In genomic region chr12:48183091-48183875, GRCh38 we compare ENCODE assay signal across 8 cellular contexts. TPM values are rescaled to one million over a fixed set of nuclear protein-coding genes. Genes with fewer than 3 reads are reported as not detected.
DNase-seq lines count a peak whose midpoint lies in the region; ATAC-seq, FAIRE-seq and TF ChIP-seq lines count a peak whose summit lies in the region.

Gene CCDC184 (plus strand): TSS chr12:48183644. CDS start chr12:48184123, 479 bp downstream.

- no peaks in the 10 kb centered on the region for H3K36me3 ChIP-seq in ES-I3 (ENCODE audit: insufficient read depth, low read length)
- no peaks in the 10 kb centered on the region for H3K36me3 ChIP-seq in HAP-1 (replicated peaks)
- H3K36me3 ChIP-seq in astrocyte (ENCODE audit: insufficient read depth, low read length) = no peaks in the 10 kb centered on the region
- no peaks in the 10 kb centered on the region for H3K36me3 ChIP-seq in hepatocyte (replicated peaks; ENCODE audit: insufficient read depth, low read depth)
- H3K36me3 ChIP-seq in rectal smooth muscle tissue (ENCODE audit: control insufficient read depth, insufficient read depth, low read length) = no peaks in the 10 kb centered on the region

- TF ChIP-seq CTCF in NB4 (IDR thresholded peaks at IDR 0.05; ENCODE audit: low read depth, low read length) (peak; percentile 16), astrocyte (IDR thresholded peaks at IDR 0.05; ENCODE audit: insufficient read depth, low read depth, low read length) (no peak), hepatocyte (IDR thresholded peaks at IDR 0.05; ENCODE audit: poor library complexity) (peak; percentile 52)

- DNase-seq in HAP-1 (ENCODE audit: low spot score in 2 of 2) = peak; percentile 83 to 92
- peak; percentile 26 for DNase-seq in NB4 (ENCODE audit: low read depth)
- peak; percentile 67 for DNase-seq in T-helper 2 cell treated with Interferon-gamma antibody and Interleukin-4, amounts not matched to agents 5 μg/mL and 100 μg/mL, for 36 hours (ENCODE audit: low spot score)
- DNase-seq in astrocyte (ENCODE audit: low read depth) = peak; percentile 68
- DNase-seq in hepatocyte (ENCODE audit: low spot score) = peak; percentile 78

- H3K27ac ChIP-seq in astrocyte (ENCODE audit: low read depth, low read length) = no peak within 1 kb of the TSS
- peak within 1 kb of the TSS; percentile 54 for H3K27ac ChIP-seq in hepatocyte
- H3K27ac ChIP-seq in rectal smooth muscle tissue (ENCODE audit: low read depth, low read length) = no peak within 1 kb of the TSS

- no peaks in the 10 kb centered on the region for H3K36me3 Mint-ChIP-seq in T-helper 2 cell treated with Interferon-gamma antibody and Interleukin-4, amounts not matched to agents 5 μg/mL and 100 μg/mL, for 36 hours (ENCODE audit: low read depth)
- H3K36me3 Mint-ChIP-seq in astrocyte (ENCODE audit: low read depth, unreplicated experiment) = no peaks in the 10 kb centered on the region

- H3K4me3 Mint-ChIP-seq in T-helper 2 cell treated with Interferon-gamma antibody and Interleukin-4, amounts not matched to agents 5 μg/mL and 100 μg/mL, for 36 hours = peak within 1 kb of the TSS; percentile 91
- H3K4me3 Mint-ChIP-seq in astrocyte (ENCODE audit: unreplicated experiment) = peak within 1 kb of the TSS; percentile 92

- no peak for TF ChIP-seq POLR2A in NB4 (IDR thresholded peaks at IDR 0.05; ENCODE audit: extremely low read depth, insufficient read length)

- H3K4me1 Mint-ChIP-seq in T-helper 2 cell treated with Interferon-gamma antibody and Interleukin-4, amounts not matched to agents 5 μg/mL and 100 μg/mL, for 36 hours (ENCODE audit: low read depth) = peaks cover 12% of the 10 kb centered on the region
- H3K4me1 Mint-ChIP-seq in astrocyte (ENCODE audit: low read depth, unreplicated experiment) = peaks cover 4% of the 10 kb centered on the region

- peak within 1 kb of the TSS; percentile 65 for H3K27ac Mint-ChIP-seq in T-helper 2 cell treated with Interferon-gamma antibody and Interleukin-4, amounts not matched to agents 5 μg/mL and 100 μg/mL, for 36 hours
- H3K27ac Mint-ChIP-seq in astrocyte (ENCODE audit: unreplicated experiment) = peak within 1 kb of the TSS; percentile 73

- H3K27me3 Mint-ChIP-seq in T-helper 2 cell treated with Interferon-gamma antibody and Interleukin-4, amounts not matched to agents 5 μg/mL and 100 μg/mL, for 36 hours (ENCODE audit: low read depth) = peaks cover 62% of the 10 kb centered on the region
- peaks cover 56% of the 10 kb centered on the region for H3K27me3 Mint-ChIP-seq in astrocyte (ENCODE audit: low read depth, unreplicated experiment)

- H3K9ac ChIP-seq in ES-I3 (ENCODE audit: low read depth, low read length) = peak within 1 kb of the TSS; percentile 49
- H3K9ac ChIP-seq in astrocyte (ENCODE audit: low read length) = peak within 1 kb of the TSS; percentile 69
- H3K9ac ChIP-seq in rectal smooth muscle tissue (ENCODE audit: low read length) = no peak within 1 kb of the TSS

- ATAC-seq in GM18520 (IDR thresholded peaks at IDR 0.05; ENCODE audit: unreplicated experiment) = no peak

- no peaks in the 10 kb centered on the region for H3K79me2 ChIP-seq in astrocyte (ENCODE audit: insufficient read depth, low read length)
- no peaks in the 10 kb centered on the region for H3K79me2 ChIP-seq in hepatocyte

- H3K9me2 ChIP-seq in hepatocyte (replicated peaks; ENCODE audit: insufficient read depth) = no peaks in the 10 kb centered on the region

- in situ Hi-C loops in HAP-1 (cut with MboI; ENCODE audit: low sequenced_read_pairs) = no loop called here

- 3% methylated on average over 46 of the region's 61 CpGs for WGBS in hepatocyte (ENCODE audit: low lambda C conversion rate, missing lambda C conversion rate)

- H4K20me1 ChIP-seq in astrocyte (ENCODE audit: insufficient read depth, low read length) = no peaks in the 10 kb centered on the region
- H4K20me1 ChIP-seq in hepatocyte (ENCODE audit: insufficient read depth, poor library complexity, severe bottlenecking) = no peaks in the 10 kb centered on the region

- H2AFZ ChIP-seq in astrocyte (ENCODE audit: low read depth, low read length) (peak within 1 kb of the TSS; percentile 90), hepatocyte (peak within 1 kb of the TSS; percentile 89)

- H3K9me3 Mint-ChIP-seq in T-helper 2 cell treated with Interferon-gamma antibody and Interleukin-4, amounts not matched to agents 5 μg/mL and 100 μg/mL, for 36 hours = no peaks in the 10 kb centered on the region
- H3K9me3 Mint-ChIP-seq in astrocyte (ENCODE audit: unreplicated experiment) = no peaks in the 10 kb centered on the region

- peak within 1 kb of the TSS; percentile 64 for H3K4me3 ChIP-seq in HAP-1
- no peak within 1 kb of the TSS for H3K4me3 ChIP-seq in NB4 (ENCODE audit: low read depth, low read length)
- peak within 1 kb of the TSS; percentile 80 for H3K4me3 ChIP-seq in astrocyte (ENCODE audit: insufficient read depth, low read depth, low read length)
- H3K4me3 ChIP-seq in hepatocyte = peak within 1 kb of the TSS; percentile 57
- peak within 1 kb of the TSS; percentile 73 for H3K4me3 ChIP-seq in rectal smooth muscle tissue (ENCODE audit: low read length)

- H3K4me1 ChIP-seq in ES-I3 (ENCODE audit: insufficient read depth, low read length) = peaks cover 9% of the 10 kb centered on the region; the same call in 1 of the 2 replicates
- H3K4me1 ChIP-seq in HAP-1 = peaks cover 21% of the 10 kb centered on the region
- peaks cover 6% of the 10 kb centered on the region for H3K4me1 ChIP-seq in astrocyte (ENCODE audit: insufficient read depth, low read length)
- peaks cover 12% of the 10 kb centered on the region for H3K4me1 ChIP-seq in hepatocyte (ENCODE audit: insufficient read depth)
- H3K4me1 ChIP-seq in rectal smooth muscle tissue (ENCODE audit: control insufficient read depth, insufficient read depth, low read length) = no peaks in the 10 kb centered on the region

- FAIRE-seq in astrocyte (lab: Jason Lieb, UNC) = no peak

- H3K9me3 ChIP-seq in ES-I3 (ENCODE audit: control insufficient read depth, insufficient read depth, low read length) (no peaks in the 10 kb centered on the region), HAP-1 (no peaks in the 10 kb centered on the region), astrocyte (ENCODE audit: insufficient read depth, low read depth, low read length) (no peaks in the 10 kb centered on the region), hepatocyte (ENCODE audit: low read depth) (no peaks in the 10 kb centered on the region)

- H3K27me3 ChIP-seq in HAP-1 (ENCODE audit: low read depth) (no peaks in the 10 kb centered on the region; the same call in 1 of the 2 replicates), astrocyte (ENCODE audit: insufficient read depth, low read length) (peaks cover 46% of the 10 kb centered on the region), hepatocyte (peaks cover 48% of the 10 kb centered on the region), rectal smooth muscle tissue (ENCODE audit: control insufficient read depth, insufficient read depth, low read length) (peaks cover 12% of the 10 kb centered on the region)

- peak within 1 kb of the TSS; percentile 98 for H3K4me2 ChIP-seq in astrocyte (ENCODE audit: low read length)
- peak within 1 kb of the TSS; percentile 87 for H3K4me2 ChIP-seq in hepatocyte

RNA-seq across cellular contexts. Expression of gene CCDC184, which starts in this region (rescaled TPM):
- 3.3 and 3.5 TPM in 2 replicates for total RNA-seq in astrocyte
- total RNA-seq in hepatocyte = 4.8 and 7.7 TPM in 2 replicates
- 13.8 and 19.4 TPM in 2 replicates for polyA plus RNA-seq in hepatocyte

Comparison
In these comparisons a context has a peak if more than half of its experiments do, and no peak if none do; other contexts are left out.
1. DNase-seq: peak in every context shown above with its lines; median percentile 88 in HAP-1; 78 in hepatocyte; 68 in astrocyte; 67 in T-helper 2 cell treated with Interferon-gamma antibody and Interleukin-4, amounts not matched to agents 5 μg/mL and 100 μg/mL, for 36 hours; 26 in NB4.